Comparison of ENCODE assay signal across 1 cellular context in genomic region chr13:77026255-77026782, GRCh38.
TF ChIP-seq lines count a peak whose summit lies in the region.

No MANE protein-coding gene starts in this region.

TF ChIP-seq in K562, 482 proteins besides CTCF, POLR2A, EP300 and RAD21 (continued from another document and continues in another):
- no peak for TF ChIP-seq CEBPG (CRISPR knock-in tag; IDR thresholded peaks at IDR 0.05)
- peak in 1 of 2 experiments; percentile 34; a peak in 1 of 4 replicates for TF ChIP-seq CEBPG (tag; conservative IDR thresholded peaks at IDR 0.05 in 1 of 2, IDR thresholded peaks at IDR 0.05 in 1 of 2)
- TF ChIP-seq ZBTB17 (CRISPR knock-in tag; IDR thresholded peaks at IDR 0.05): no peak
- no peak for TF ChIP-seq HDAC3 (IDR thresholded peaks at IDR 0.05; ENCODE audit: borderline replicate concordance, partially characterized antibody)
- no peak for TF ChIP-seq ATF1 (CRISPR knock-in tag; IDR thresholded peaks at IDR 0.05)
- TF ChIP-seq ATF1 (tag; IDR thresholded peaks at IDR 0.05): 0 out of 2 replicates have a peak, but pooled peaks have one; percentile 12
- TF ChIP-seq FOXA3 (CRISPR knock-in tag; conservative IDR thresholded peaks at IDR 0.05 in 1 of 2, IDR thresholded peaks at IDR 0.05 in 1 of 2): peak in 1 of 2 experiments; percentile 89; a peak in 2 of 4 replicates
- no peak for TF ChIP-seq SOX6 (IDR thresholded peaks at IDR 0.05)
- peak; percentile 41 for TF ChIP-seq RBFOX2 (IDR thresholded peaks at IDR 0.05; ENCODE audit: low read depth, low read length)
- no peak for TF ChIP-seq AFF4 (CRISPR knock-in tag; IDR thresholded peaks at IDR 0.05)
- TF ChIP-seq ZNF639 (CRISPR knock-in tag; conservative IDR thresholded peaks at IDR 0.05 in 1 of 2, IDR thresholded peaks at IDR 0.05 in 1 of 2): no peak
- no peak for TF ChIP-seq NR2C2 (CRISPR knock-in tag; IDR thresholded peaks at IDR 0.05)
- TF ChIP-seq NR2C2 (tag; IDR thresholded peaks at IDR 0.05): peak; percentile 32; the same call in 1 of the 2 replicates
- TF ChIP-seq POLR2B (IDR thresholded peaks at IDR 0.05; ENCODE audit: low read depth, partially characterized antibody): no peak
- TF ChIP-seq POU5F1 (IDR thresholded peaks at IDR 0.05; ENCODE audit: borderline replicate concordance, low read depth, low read length, partially characterized antibody): no peak
- no peak for TF ChIP-seq THAP7 (CRISPR knock-in tag; IDR thresholded peaks at IDR 0.05)
- TF ChIP-seq IRF1 (CRISPR knock-in tag; IDR thresholded peaks at IDR 0.05; ENCODE audit: borderline replicate concordance): no peak
- no peak for TF ChIP-seq CGGBP1 (CRISPR knock-in tag; IDR thresholded peaks at IDR 0.05)
- no peak for TF ChIP-seq MCM7 (IDR thresholded peaks at IDR 0.05)
- TF ChIP-seq ZNF655 (CRISPR knock-in tag; IDR thresholded peaks at IDR 0.05): no peak
- TF ChIP-seq ZFX (CRISPR knock-in tag; IDR thresholded peaks at IDR 0.05): no peak
- 0 out of 2 replicates have a peak, but pooled peaks have one; percentile 16 for TF ChIP-seq TOE1 (IDR thresholded peaks at IDR 0.05; ENCODE audit: borderline replicate concordance)
- no peak for TF ChIP-seq TOE1 (CRISPR knock-in tag; IDR thresholded peaks at IDR 0.05; ENCODE audit: borderline replicate concordance, low read depth)
- no peak for TF ChIP-seq ZNF140 (CRISPR knock-in tag; IDR thresholded peaks at IDR 0.05)
- peak; percentile 84 for TF ChIP-seq L3MBTL2 (IDR thresholded peaks at IDR 0.05)
- 0 out of 2 replicates have a peak, but pooled peaks have one; percentile 8 for TF ChIP-seq CREM (IDR thresholded peaks at IDR 0.05; ENCODE audit: low read depth)
- no peak for TF ChIP-seq PHF21A (IDR thresholded peaks at IDR 0.05; ENCODE audit: borderline replicate concordance, low read depth)
- TF ChIP-seq ZNF395 (CRISPR knock-in tag; IDR thresholded peaks at IDR 0.05): no peak
- TF ChIP-seq PHB2 (IDR thresholded peaks at IDR 0.05; ENCODE audit: low read depth): no peak
- TF ChIP-seq TAL1 (IDR thresholded peaks at IDR 0.05): no peak
- no peak for TF ChIP-seq TCF3 (CRISPR knock-in tag; IDR thresholded peaks at IDR 0.05)
- no peak for TF ChIP-seq BCLAF1 (IDR thresholded peaks at IDR 0.05; ENCODE audit: borderline replicate concordance in 1 of 2, control insufficient read depth in 1 of 2, low read depth in 2 of 2, low read length in 1 of 2)
- TF ChIP-seq SNRNP70 (optimal IDR thresholded peaks at IDR 0.05; ENCODE audit: low read depth, low read length): no peak
- TF ChIP-seq HNRNPUL1 (IDR thresholded peaks at IDR 0.05; ENCODE audit: low read length): no peak
- TF ChIP-seq TAF1 (IDR thresholded peaks at IDR 0.05; ENCODE audit: control insufficient read depth, extremely low read depth, insufficient read depth, low read length, severe bottlenecking): no peak
- TF ChIP-seq MAX (CRISPR knock-in tag; IDR thresholded peaks at IDR 0.05): peak; percentile 55
- no peak for TF ChIP-seq TFAP4 (CRISPR knock-in tag; IDR thresholded peaks at IDR 0.05; ENCODE audit: borderline replicate concordance)
- TF ChIP-seq CBFB (CRISPR knock-in tag; IDR thresholded peaks at IDR 0.05): 0 out of 2 replicates have a peak, but pooled peaks have one; percentile 21
- no peak for TF ChIP-seq PPARD (CRISPR knock-in tag; IDR thresholded peaks at IDR 0.05)
- no peak for TF ChIP-seq HES1 (IDR thresholded peaks at IDR 0.05; ENCODE audit: low read depth)
- TF ChIP-seq SPI1 (IDR thresholded peaks at IDR 0.05; ENCODE audit: borderline replicate concordance, low read depth, low read length): no peak
- TF ChIP-seq FOXK2 (conservative IDR thresholded peaks at IDR 0.05 in 1 of 2, IDR thresholded peaks at IDR 0.05 in 1 of 2; ENCODE audit: low read depth in 2 of 2): peak; percentile 94 to 96
- TF ChIP-seq CHAMP1 (IDR thresholded peaks at IDR 0.05): no peak
- no peak for TF ChIP-seq ZBTB2 (IDR thresholded peaks at IDR 0.05)
- TF ChIP-seq RB1 (IDR thresholded peaks at IDR 0.05; ENCODE audit: low read depth): no peak
- no peak for TF ChIP-seq KLF16 (IDR thresholded peaks at IDR 0.05)
- no peak for TF ChIP-seq LARP7 (IDR thresholded peaks at IDR 0.05)
